ENCODE assay signal across 8 cellular contexts in the genomic region with DNA sequence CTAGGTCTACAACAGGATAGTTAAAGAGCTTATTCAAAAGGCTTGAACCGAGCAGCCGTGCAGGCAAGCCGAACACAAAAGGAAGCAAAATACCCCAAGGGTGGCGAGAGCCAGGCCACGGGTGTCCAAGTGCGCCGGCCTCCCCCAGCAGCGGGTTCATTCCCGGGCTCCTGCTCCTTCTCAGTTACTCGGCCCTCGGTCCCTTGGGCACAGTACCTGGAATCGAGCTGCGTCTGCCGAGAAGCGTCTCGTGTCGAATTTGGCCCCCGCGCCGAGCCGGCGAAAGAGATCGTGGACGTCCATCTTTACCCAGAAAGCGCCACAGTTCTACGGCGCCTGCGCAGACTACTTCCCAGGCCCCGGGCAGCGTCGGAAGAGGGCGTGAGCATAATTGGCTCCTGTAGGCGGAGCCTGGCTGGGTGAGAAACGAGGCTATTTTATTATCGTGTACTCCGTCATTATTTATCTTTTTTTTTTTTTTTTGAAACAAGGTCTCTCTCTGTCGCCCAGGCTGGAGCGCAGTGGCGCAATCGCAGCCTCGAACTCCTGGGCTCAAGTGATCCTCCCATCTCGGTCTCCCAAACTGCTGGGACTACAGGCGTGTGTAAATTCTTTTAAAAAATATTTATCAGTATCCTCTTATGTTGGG. TPM values are rescaled to one million over a fixed set of nuclear protein-coding genes. Genes with fewer than 3 reads are reported as not detected.
DNase-seq lines count a peak whose midpoint lies in the region; ATAC-seq and TF ChIP-seq lines count a peak whose summit lies in the region.

A gene with protein sequence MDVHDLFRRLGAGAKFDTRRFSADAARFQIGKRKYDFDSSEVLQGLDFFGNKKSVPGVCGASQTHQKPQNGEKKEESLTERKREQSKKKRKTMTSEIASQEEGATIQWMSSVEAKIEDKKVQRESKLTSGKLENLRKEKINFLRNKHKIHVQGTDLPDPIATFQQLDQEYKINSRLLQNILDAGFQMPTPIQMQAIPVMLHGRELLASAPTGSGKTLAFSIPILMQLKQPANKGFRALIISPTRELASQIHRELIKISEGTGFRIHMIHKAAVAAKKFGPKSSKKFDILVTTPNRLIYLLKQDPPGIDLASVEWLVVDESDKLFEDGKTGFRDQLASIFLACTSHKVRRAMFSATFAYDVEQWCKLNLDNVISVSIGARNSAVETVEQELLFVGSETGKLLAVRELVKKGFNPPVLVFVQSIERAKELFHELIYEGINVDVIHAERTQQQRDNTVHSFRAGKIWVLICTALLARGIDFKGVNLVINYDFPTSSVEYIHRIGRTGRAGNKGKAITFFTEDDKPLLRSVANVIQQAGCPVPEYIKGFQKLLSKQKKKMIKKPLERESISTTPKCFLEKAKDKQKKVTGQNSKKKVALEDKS (minus strand): TSS at position 329 of the 649 bp plus-strand sequence. CDS start 26 bp downstream, at position 303.

- H3K4me3 ChIP-seq in upper lobe of left lung, result peak within 1 kb of the TSS; percentile 53 to 88 (median 56)

- 0% methylated on average over 37 to 43 of the region's 43 CpGs for WGBS in upper lobe of left lung, 2 donors

- no peak for TF ChIP-seq CTCF in GM10248 (IDR thresholded peaks at IDR 0.05; ENCODE audit: control extremely low read depth, extremely low read depth, low read depth, missing control alignments)
- TF ChIP-seq CTCF in progenitor cell of endocrine pancreas (IDR thresholded peaks at IDR 0.05; ENCODE audit: unreplicated experiment), result no peak
- peak in 1 of 6 experiments; percentile 13 for TF ChIP-seq CTCF in upper lobe of left lung (IDR thresholded peaks at IDR 0.05)

- DNase-seq in GM10248 (ENCODE audit: extremely low spot score) (peak; percentile 95), NCI-H187 treated with DMSO at 0.1 percent for 48 hours (lab: John Stamatoyannopoulos, UW) (peak; percentile 74), T-helper 17 cell (peak; percentile 79 to 80 (median 79)), amygdala (lab: John Stamatoyannopoulos, UW) (peak; percentile 36 to 91 (median 76)), left ventricle myocardium superior (peak; percentile 96), progenitor cell of endocrine pancreas (ENCODE audit: low spot score, unreplicated experiment) (peak; percentile 76), upper lobe of left lung (peak; percentile 92 to 94)

- H3K4me1 ChIP-seq in upper lobe of left lung, result peaks cover 15 to 32% (median 22%) of the 10 kb centered on the region in 4 donors

- POLR2A ChIA-PET in GM10248 (lab: Yijun Ruan, JAX), result no interaction called here

- H3K27ac ChIP-seq in upper lobe of left lung, result peak within 1 kb of the TSS; percentile 85 to 91 (median 89)

- H3K4me3 Mint-ChIP-seq in T-helper 17 cell (peak within 1 kb of the TSS; percentile 95), progenitor cell of endocrine pancreas (ENCODE audit: low read depth) (peak within 1 kb of the TSS; percentile 90)

- H3K4me1 Mint-ChIP-seq in T-helper 17 cell (peaks cover 26% of the 10 kb centered on the region), progenitor cell of endocrine pancreas (ENCODE audit: low read depth) (peaks cover 23% of the 10 kb centered on the region)

- intact Hi-C loops in left ventricle myocardium superior (cut with micrococcal nuclease), result no loop called here

- H3K36me3 ChIP-seq in upper lobe of left lung, result peaks cover 0 to 22% (median 4%) of the 10 kb centered on the region in 4 donors

- TF ChIP-seq EP300 in upper lobe of left lung (IDR thresholded peaks at IDR 0.05), result no peak

- H3K9me3 ChIP-seq in T-helper 17 cell (ENCODE audit: control insufficient read depth, low read length, poor library complexity, severe bottlenecking) (no peaks in the 10 kb centered on the region), upper lobe of left lung (no peaks in the 10 kb centered on the region)

- H3K36me3 Mint-ChIP-seq in T-helper 17 cell (ENCODE audit: low read depth) (peaks cover 6% of the 10 kb centered on the region), progenitor cell of endocrine pancreas (ENCODE audit: insufficient read depth) (peaks cover 15% of the 10 kb centered on the region)

- H3K27ac Mint-ChIP-seq in T-helper 17 cell, result peak within 1 kb of the TSS; percentile 97
- H3K27ac Mint-ChIP-seq in progenitor cell of endocrine pancreas, result peak within 1 kb of the TSS; percentile 94

- peak in 3 of 4 donors; percentile 36 to 73 (median 68) for TF ChIP-seq POLR2A in upper lobe of left lung (IDR thresholded peaks at IDR 0.05)

- H3K27me3 ChIP-seq in upper lobe of left lung, result no peaks in the 10 kb centered on the region

- no peaks in the 10 kb centered on the region for H3K9me3 Mint-ChIP-seq in progenitor cell of endocrine pancreas (ENCODE audit: low read depth)

- CTCF ChIA-PET in GM10248 (lab: Yijun Ruan, JAX), result interaction anchor here (0.8 to 1.6 kb wide), 3 partner anchors 25 to 148 kb away, joined by 3 read pairs; partner anchors contain the start of gene SYNRG

- ATAC-seq in HG02840 (IDR thresholded peaks at IDR 0.05; ENCODE audit: low FRiP score, unreplicated experiment) (peak; percentile 84), T-helper 17 cell (peak; percentile 99), left ventricle myocardium superior (peak; percentile 100), upper lobe of left lung (ENCODE audit: low FRiP score in 2 of 2) (peak; percentile 98 to 99)

- H3K27me3 Mint-ChIP-seq in T-helper 17 cell, result peaks cover 44% of the 10 kb centered on the region
- peaks cover 3% of the 10 kb centered on the region for H3K27me3 Mint-ChIP-seq in progenitor cell of endocrine pancreas

RNA-seq across cellular contexts. Expression of the gene that starts here (rescaled TPM):
- total RNA-seq in T-helper 17 cell (10 to 100 TPM; 23.2 to 31.7 TPM), left ventricle myocardium superior (14.6 TPM), progenitor cell of endocrine pancreas (77.2 and 79.4 TPM in 2 replicates), upper lobe of left lung (10 to 100 TPM in 5 of 6 donors, 1 to 10 TPM in 1; 9.0 to 24.9 (median 14.2) TPM)

Comparison
In these comparisons a context has a peak if more than half of its experiments do, and no peak if none do; other contexts are left out.
1. Peak in every context shown above with its lines: DNase-seq, ATAC-seq, H3K4me3 ChIP-seq and H3K27ac ChIP-seq.